10 cellular contexts compared by ENCODE assay signal in genomic region chr2:109382946-109383345, GRCh38.
DNase-seq lines count a peak whose midpoint lies in the region; ATAC-seq and TF ChIP-seq lines count a peak whose summit lies in the region.
"Had no signal": no experiment of that assay in that cellular context is flagged by ENCODE, and none has a peak within 500 bp of the region (broad histone marks: within the 10 kb centered on the region; RNA-seq: fewer than 3 reads in every experiment).

No MANE protein-coding gene starts in this region.

- no peak for TF ChIP-seq CTCF in thyroid gland (IDR thresholded peaks at IDR 0.05)

- no peak overlapping the region for H3K4me3 Mint-ChIP-seq in activated CD4-positive, alpha-beta memory T cell treated with anti-CD3 and anti-CD28 coated beads for 36 hours
- H3K4me3 Mint-ChIP-seq: activated naive CD8-positive, alpha-beta T cell had no signal

- H3K36me3 ChIP-seq in thyroid gland = no peaks in the 10 kb centered on the region

- WGBS in thyroid gland, 2 donors = 5 to 6% methylated on average over 4 of the region's 4 CpGs

- CTCF ChIA-PET in activated CD4-positive, alpha-beta memory T cell treated with anti-CD3 and anti-CD28 coated beads for 36 hours (lab: Charles Lee) = no interaction called here

- ATAC-seq in SK-N-SH treated with all-trans-retinoic acid at 6 μM for 48 hours (peak; percentile 77), HG02970 (IDR thresholded peaks at IDR 0.05; ENCODE audit: low FRiP score, unreplicated experiment) (no peak)
- ATAC-seq: A549 had no signal

- no peak for TF ChIP-seq POLR2A in thyroid gland (IDR thresholded peaks at IDR 0.05)

- H3K27ac Mint-ChIP-seq in activated CD4-positive, alpha-beta memory T cell treated with anti-CD3 and anti-CD28 coated beads for 36 hours = no peak overlapping the region
- H3K27ac Mint-ChIP-seq: activated naive CD8-positive, alpha-beta T cell had no signal

- peak; percentile 7 to 36 for DNase-seq in NCI-H2081 (lab: John Stamatoyannopoulos, UW)
- no peak for DNase-seq in NCI-H2081 treated with DMSO at 0.1 percent for 48 hours (lab: John Stamatoyannopoulos, UW)
- DNase-seq in hepatic stellate cell (ENCODE audit: low spot score) = peak; percentile 94
- DNase-seq in thyroid gland = peak; percentile 96
- no peak for DNase-seq in stimulated activated CD4-positive, alpha-beta T cell treated with anti-CD3 and anti-CD28 coated beads, Interleukin-2, amount 100 ng/mL, for 48 hours
- no peak for DNase-seq in activated CD4-positive, alpha-beta memory T cell treated with anti-CD3 and anti-CD28 coated beads for 36 hours

- intact Hi-C loops in thyroid gland (cut with DNase I) = no loop called here
- intact Hi-C loops in activated CD4-positive, alpha-beta memory T cell treated with anti-CD3 and anti-CD28 coated beads for 36 hours (cut with micrococcal nuclease) = no loop called here

- no peaks in the 10 kb centered on the region for H3K9me3 Mint-ChIP-seq in activated CD4-positive, alpha-beta memory T cell treated with anti-CD3 and anti-CD28 coated beads for 36 hours

- peaks cover 26 to 52% of the 10 kb centered on the region in 2 donors for H3K4me1 ChIP-seq in thyroid gland
- H3K4me1 ChIP-seq: A549 had no signal

- peak overlapping the region; percentile 51 to 69 (median 63) for H3K27ac ChIP-seq in thyroid gland
- H3K27ac ChIP-seq: A549 had no signal

- no peaks in the 10 kb centered on the region for H3K9me3 ChIP-seq in thyroid gland
- H3K9me3 ChIP-seq: A549 had no signal

- H3K27me3 ChIP-seq in thyroid gland = no peaks in the 10 kb centered on the region

- no peaks in the 10 kb centered on the region for H3K36me3 Mint-ChIP-seq in activated CD4-positive, alpha-beta memory T cell treated with anti-CD3 and anti-CD28 coated beads for 36 hours

- no peaks in the 10 kb centered on the region for H3K27me3 Mint-ChIP-seq in activated CD4-positive, alpha-beta memory T cell treated with anti-CD3 and anti-CD28 coated beads for 36 hours
- H3K27me3 Mint-ChIP-seq: activated naive CD8-positive, alpha-beta T cell had no signal

- POLR2A ChIA-PET in activated CD4-positive, alpha-beta memory T cell treated with anti-CD3 and anti-CD28 coated beads for 36 hours (lab: Charles Lee) = no interaction called here

- H3K4me3 ChIP-seq in thyroid gland (replicated peaks in 1 of 3) = no peak overlapping the region
- H3K4me3 ChIP-seq: A549 had no signal

- no peaks in the 10 kb centered on the region for H3K4me1 Mint-ChIP-seq in activated CD4-positive, alpha-beta memory T cell treated with anti-CD3 and anti-CD28 coated beads for 36 hours (ENCODE audit: low read depth)

TF ChIP-seq in SK-N-SH treated with all-trans-retinoic acid at 6 μM for 48 hours, 23 proteins besides CTCF, POLR2A, EP300 and RAD21:
- TF ChIP-seq OSR1 (CRISPR knock-in tag; IDR thresholded peaks at IDR 0.05) (no peak), BACH2 (CRISPR knock-in tag; IDR thresholded peaks at IDR 0.05; ENCODE audit: borderline replicate concordance) (no peak), RARB (CRISPR knock-in tag; IDR thresholded peaks at IDR 0.05) (no peak), ZNF8 (CRISPR knock-in tag; IDR thresholded peaks at IDR 0.05) (no peak), CREB5 (CRISPR knock-in tag; IDR thresholded peaks at IDR 0.05; ENCODE audit: low read depth) (no peak), ZFP30 (CRISPR knock-in tag; IDR thresholded peaks at IDR 0.05) (no peak), CSDC2 (CRISPR knock-in tag; IDR thresholded peaks at IDR 0.05) (no peak), ZFP3 (CRISPR knock-in tag; IDR thresholded peaks at IDR 0.05) (no peak), TOX (CRISPR knock-in tag; IDR thresholded peaks at IDR 0.05; ENCODE audit: borderline replicate concordance) (no peak), TSHZ2 (CRISPR knock-in tag; IDR thresholded peaks at IDR 0.05) (no peak), CSRNP3 (CRISPR knock-in tag; IDR thresholded peaks at IDR 0.05) (no peak), GLIS3 (CRISPR knock-in tag; IDR thresholded peaks at IDR 0.05) (no peak), ZNF70 (CRISPR knock-in tag; IDR thresholded peaks at IDR 0.05) (no peak), ARNTL (CRISPR knock-in tag; IDR thresholded peaks at IDR 0.05; ENCODE audit: borderline replicate concordance, low read depth) (no peak), ISL1 (CRISPR knock-in tag; IDR thresholded peaks at IDR 0.05) (no peak)
- TF ChIP-seq, protein P1, sequence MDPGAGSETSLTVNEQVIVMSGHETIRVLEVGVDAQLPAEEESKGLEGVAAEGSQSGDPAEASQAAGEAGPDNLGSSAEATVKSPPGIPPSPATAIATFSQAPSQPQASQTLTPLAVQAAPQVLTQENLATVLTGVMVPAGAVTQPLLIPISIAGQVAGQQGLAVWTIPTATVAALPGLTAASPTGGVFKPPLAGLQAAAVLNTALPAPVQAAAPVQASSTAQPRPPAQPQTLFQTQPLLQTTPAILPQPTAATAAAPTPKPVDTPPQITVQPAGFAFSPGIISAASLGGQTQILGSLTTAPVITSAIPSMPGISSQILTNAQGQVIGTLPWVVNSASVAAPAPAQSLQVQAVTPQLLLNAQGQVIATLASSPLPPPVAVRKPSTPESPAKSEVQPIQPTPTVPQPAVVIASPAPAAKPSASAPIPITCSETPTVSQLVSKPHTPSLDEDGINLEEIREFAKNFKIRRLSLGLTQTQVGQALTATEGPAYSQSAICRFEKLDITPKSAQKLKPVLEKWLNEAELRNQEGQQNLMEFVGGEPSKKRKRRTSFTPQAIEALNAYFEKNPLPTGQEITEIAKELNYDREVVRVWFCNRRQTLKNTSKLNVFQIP (CRISPR knock-in tag; IDR thresholded peaks at IDR 0.05; ENCODE audit: borderline replicate concordance, low read depth) = no peak

Comparison
In these comparisons a context has a peak if more than half of its experiments do, and no peak if none do; other contexts are left out.
1. DNase-seq: peak in NCI-H2081 (2 of 2), hepatic stellate cell (single experiment) and thyroid gland (2 of 2); none in NCI-H2081 treated with DMSO at 0.1 percent for 48 hours (single experiment), stimulated activated CD4-positive, alpha-beta T cell treated with anti-CD3 and anti-CD28 coated beads, Interleukin-2, amount 100 ng/mL, for 48 hours (0 of 2) and activated CD4-positive, alpha-beta memory T cell treated with anti-CD3 and anti-CD28 coated beads for 36 hours (single experiment).